Comparison of ENCODE assay signal across 9 cellular contexts in the genomic region with DNA sequence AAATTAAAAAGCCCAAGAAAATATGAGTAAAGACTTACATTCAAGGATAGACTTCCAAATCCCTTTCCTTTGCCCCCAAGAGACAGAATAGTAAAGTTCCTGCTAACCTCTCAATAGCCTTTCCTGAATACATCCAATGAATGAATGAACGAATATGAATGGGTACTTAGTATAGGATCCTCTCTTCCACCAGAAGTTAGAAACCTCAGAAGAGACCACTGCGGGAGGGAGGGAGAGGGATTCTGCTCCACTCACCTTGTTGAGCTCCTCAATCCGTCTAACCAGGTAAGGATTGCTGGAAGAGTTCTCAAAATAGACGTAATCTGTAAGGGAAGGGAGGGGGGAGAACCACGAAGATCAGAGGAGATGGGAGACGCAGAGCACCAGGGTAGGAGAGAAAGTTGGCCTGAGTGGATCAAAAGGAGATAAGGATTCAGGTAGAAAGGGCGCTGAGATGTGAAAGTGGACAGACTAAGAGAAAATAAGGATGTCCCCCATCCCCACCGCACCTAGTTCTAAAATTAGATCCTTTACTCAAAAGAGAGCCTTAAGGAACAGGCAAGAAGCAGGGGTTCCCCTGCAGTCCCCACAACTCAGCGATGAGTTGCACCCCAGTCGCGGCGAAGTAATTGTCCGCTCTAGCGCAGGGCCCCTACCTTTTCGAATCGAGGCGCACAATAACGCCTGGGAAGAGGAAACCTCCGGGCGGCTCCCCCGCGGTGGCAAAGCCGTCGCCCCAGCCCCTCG. TPM values are rescaled to one million over a fixed set of nuclear protein-coding genes. Genes with fewer than 3 reads are reported as not detected.
DNase-seq lines count a peak whose midpoint lies in the region; ATAC-seq, FAIRE-seq and TF ChIP-seq lines count a peak whose summit lies in the region.
"Had no signal": no experiment of that assay in that cellular context is flagged by ENCODE, and none has a peak within 500 bp of the region (broad histone marks: within the 10 kb centered on the region; RNA-seq: fewer than 3 reads in every experiment).

No MANE protein-coding gene starts in this region.

- no peak for FAIRE-seq in D721Med (lab: Jason Lieb, UNC)
- FAIRE-seq: G401.6 had no signal

- POLR2A ChIA-PET in activated CD8-positive, alpha-beta T cell treated with anti-CD3 and anti-CD28 coated beads for 36 hours (lab: Charles Lee) = interaction anchor here (0.6 to 3.9 kb wide), 23 partner anchors 9 to 254 kb away, joined by 3 to 59 read pairs (median 6); a partner anchor contains a TSS

- peak overlapping the region; percentile 95 for H3K27ac Mint-ChIP-seq in activated CD8-positive, alpha-beta T cell treated with anti-CD3 and anti-CD28 coated beads for 36 hours
- H3K27ac Mint-ChIP-seq in stimulated activated naive CD8-positive, alpha-beta T cell treated with anti-CD3 and anti-CD28 coated beads, Interleukin-15, amount 100 ng/mL, for 72 hours = peak overlapping the region; percentile 72 to 99

- peaks cover 25% of the 10 kb centered on the region for H3K36me3 ChIP-seq in iPS DF 6.9 (ENCODE audit: control insufficient read depth, insufficient read depth, low read length)

- CTCF ChIA-PET in activated CD8-positive, alpha-beta T cell treated with anti-CD3 and anti-CD28 coated beads for 36 hours (lab: Charles Lee) = interaction anchor here (1.2 to 2.7 kb wide), 5 partner anchors 9 to 176 kb away, joined by 3 to 24 read pairs (median 5); a partner anchor contains a TSS

- intact Hi-C loops in activated CD8-positive, alpha-beta T cell treated with anti-CD3 and anti-CD28 coated beads for 36 hours (cut with micrococcal nuclease) = no loop called here

- no peaks in the 10 kb centered on the region for H3K9me3 Mint-ChIP-seq in activated CD8-positive, alpha-beta T cell treated with anti-CD3 and anti-CD28 coated beads for 36 hours
- H3K9me3 Mint-ChIP-seq in stimulated activated naive CD8-positive, alpha-beta T cell treated with anti-CD3 and anti-CD28 coated beads, Interleukin-15, amount 100 ng/mL, for 72 hours = no peaks in the 10 kb centered on the region

- H3K4me3 Mint-ChIP-seq in activated CD8-positive, alpha-beta T cell treated with anti-CD3 and anti-CD28 coated beads for 36 hours = peak overlapping the region; percentile 86
- peak overlapping the region; percentile 85 to 98 for H3K4me3 Mint-ChIP-seq in stimulated activated naive CD8-positive, alpha-beta T cell treated with anti-CD3 and anti-CD28 coated beads, Interleukin-15, amount 100 ng/mL, for 72 hours

- no peak for ATAC-seq in activated CD8-positive, alpha-beta T cell treated with anti-CD3 and anti-CD28 coated beads for 36 hours
- ATAC-seq in stimulated activated naive CD8-positive, alpha-beta T cell treated with anti-CD3 and anti-CD28 coated beads, Interleukin-15, amount 100 ng/mL, for 72 hours = no peak
- ATAC-seq in HG03135 (IDR thresholded peaks at IDR 0.05; ENCODE audit: unreplicated experiment) = no peak
- no peak for ATAC-seq in omental fat pad (ENCODE audit: low FRiP score)

- peak overlapping the region; percentile 94 for H3K4me3 ChIP-seq in iPS DF 6.9 (ENCODE audit: low read length)

- TF ChIP-seq CTCF in activated CD8-positive, alpha-beta T cell treated with anti-CD3 and anti-CD28 coated beads for 36 hours (IDR thresholded peaks at IDR 0.05) = no peak
- TF ChIP-seq CTCF in D721Med (IDR thresholded peaks at IDR 0.05; ENCODE audit: insufficient read depth, missing control alignments) (no peak), omental fat pad (IDR thresholded peaks at IDR 0.05) (no peak)

- H3K4me1 ChIP-seq in iPS DF 6.9 (ENCODE audit: control insufficient read depth, insufficient read depth, low read length) = peaks cover 4% of the 10 kb centered on the region; the same call in 1 of the 2 replicates

- no CpG with 5 or more reads among the region's 25 CpGs for WGBS in iPS DF 6.9 (ENCODE audit: insufficient coverage, insufficient read length)

- no peaks in the 10 kb centered on the region for H3K9me3 ChIP-seq in iPS DF 6.9 (ENCODE audit: control insufficient read depth, insufficient read depth, low read length)

- peaks cover 3% of the 10 kb centered on the region; the same call in 1 of the 2 replicates for H3K27me3 ChIP-seq in iPS DF 6.9 (ENCODE audit: control insufficient read depth, insufficient read depth, low read length)

- DNase-seq in SKM-1 treated with dmso at 0.1 percent for 144 hours (lab: John Stamatoyannopoulos, UW; ENCODE audit: unreplicated experiment) (peak; percentile 9), SKM-1 (lab: John Stamatoyannopoulos, UW; ENCODE audit: unreplicated experiment) (no peak), iPS DF 6.9 (ENCODE audit: low read depth, low spot score) (no peak), D721Med (ENCODE audit: insufficient read length, low spot score) (no peak), omental fat pad (ENCODE audit: low spot score) (no peak)
- peak; percentile 45 for DNase-seq in activated CD8-positive, alpha-beta T cell treated with anti-CD3 and anti-CD28 coated beads for 36 hours
- DNase-seq in stimulated activated naive CD8-positive, alpha-beta T cell treated with anti-CD3 and anti-CD28 coated beads, Interleukin-15, amount 100 ng/mL, for 72 hours = no peak

- no peaks in the 10 kb centered on the region for H3K27me3 Mint-ChIP-seq in activated CD8-positive, alpha-beta T cell treated with anti-CD3 and anti-CD28 coated beads for 36 hours
- H3K27me3 Mint-ChIP-seq in stimulated activated naive CD8-positive, alpha-beta T cell treated with anti-CD3 and anti-CD28 coated beads, Interleukin-15, amount 100 ng/mL, for 72 hours = no peaks in the 10 kb centered on the region

- peaks cover 38% of the 10 kb centered on the region for H3K4me1 Mint-ChIP-seq in activated CD8-positive, alpha-beta T cell treated with anti-CD3 and anti-CD28 coated beads for 36 hours (ENCODE audit: low read depth)
- peaks cover 65% of the 10 kb centered on the region for H3K4me1 Mint-ChIP-seq in stimulated activated naive CD8-positive, alpha-beta T cell treated with anti-CD3 and anti-CD28 coated beads, Interleukin-15, amount 100 ng/mL, for 72 hours

- peaks cover 71% of the 10 kb centered on the region for H3K36me3 Mint-ChIP-seq in activated CD8-positive, alpha-beta T cell treated with anti-CD3 and anti-CD28 coated beads for 36 hours (ENCODE audit: low read depth)

- H3K27ac ChIP-seq in iPS DF 6.9 (ENCODE audit: low read length) = no peak overlapping the region

RNA-seq across cellular contexts. Expression of a gene that starts 1.1 kb away (rescaled TPM):
- 100 to 1,000 TPM; 159 to 164 TPM for total RNA-seq in activated CD8-positive, alpha-beta T cell treated with anti-CD3 and anti-CD28 coated beads for 36 hours
- total RNA-seq in omental fat pad = 100 to 1,000 TPM in 2 of 4 donors, 10 to 100 TPM in 2; 77.1 to 172 (median 89.6) TPM

RNA-seq across cellular contexts. Expression of a gene that starts 9.2 kb away (rescaled TPM):
- 10 to 100 TPM; 34.4 to 38.0 TPM for total RNA-seq in activated CD8-positive, alpha-beta T cell treated with anti-CD3 and anti-CD28 coated beads for 36 hours
- total RNA-seq in omental fat pad = 10 to 100 TPM in 3 of 4 donors, 1 to 10 TPM in 1; 7.9 to 11.0 (median 10.5) TPM

RNA-seq across cellular contexts. Expression of a gene that starts 12.0 kb away (rescaled TPM):
- 100 to 1,000 TPM; 115 to 120 TPM for total RNA-seq in activated CD8-positive, alpha-beta T cell treated with anti-CD3 and anti-CD28 coated beads for 36 hours
- 10 to 100 TPM; 40.7 to 68.6 (median 52.0) TPM for total RNA-seq in omental fat pad

RNA-seq across cellular contexts. Expression of a gene that starts 12.5 kb away (rescaled TPM):
- total RNA-seq in activated CD8-positive, alpha-beta T cell treated with anti-CD3 and anti-CD28 coated beads for 36 hours = 1 to 10 TPM in 1 of 2 experiments, under 1 TPM in 1; 0.79 to 1.1 TPM
- 10 to 100 TPM in 3 of 4 donors, 1 to 10 TPM in 1; 7.9 to 12.7 (median 11.4) TPM for total RNA-seq in omental fat pad

RNA-seq across cellular contexts. Expression of a gene that starts 21.2 kb away (rescaled TPM):
- 10 to 100 TPM; 59.1 to 61.4 TPM for total RNA-seq in activated CD8-positive, alpha-beta T cell treated with anti-CD3 and anti-CD28 coated beads for 36 hours
- 10 to 100 TPM; 18.8 to 40.7 (median 23.2) TPM for total RNA-seq in omental fat pad

Comparison
In these comparisons a context has a peak if more than half of its experiments do, and no peak if none do; other contexts are left out.
1. DNase-seq: peak in SKM-1 treated with dmso at 0.1 percent for 144 hours (single experiment) and activated CD8-positive, alpha-beta T cell treated with anti-CD3 and anti-CD28 coated beads for 36 hours (single experiment); none in SKM-1 (single experiment), iPS DF 6.9 (single experiment), stimulated activated naive CD8-positive, alpha-beta T cell treated with anti-CD3 and anti-CD28 coated beads, Interleukin-15, amount 100 ng/mL, for 72 hours (0 of 2), D721Med (single experiment) and omental fat pad (single experiment).